11 cellular contexts compared by ENCODE assay signal in the genomic region with DNA sequence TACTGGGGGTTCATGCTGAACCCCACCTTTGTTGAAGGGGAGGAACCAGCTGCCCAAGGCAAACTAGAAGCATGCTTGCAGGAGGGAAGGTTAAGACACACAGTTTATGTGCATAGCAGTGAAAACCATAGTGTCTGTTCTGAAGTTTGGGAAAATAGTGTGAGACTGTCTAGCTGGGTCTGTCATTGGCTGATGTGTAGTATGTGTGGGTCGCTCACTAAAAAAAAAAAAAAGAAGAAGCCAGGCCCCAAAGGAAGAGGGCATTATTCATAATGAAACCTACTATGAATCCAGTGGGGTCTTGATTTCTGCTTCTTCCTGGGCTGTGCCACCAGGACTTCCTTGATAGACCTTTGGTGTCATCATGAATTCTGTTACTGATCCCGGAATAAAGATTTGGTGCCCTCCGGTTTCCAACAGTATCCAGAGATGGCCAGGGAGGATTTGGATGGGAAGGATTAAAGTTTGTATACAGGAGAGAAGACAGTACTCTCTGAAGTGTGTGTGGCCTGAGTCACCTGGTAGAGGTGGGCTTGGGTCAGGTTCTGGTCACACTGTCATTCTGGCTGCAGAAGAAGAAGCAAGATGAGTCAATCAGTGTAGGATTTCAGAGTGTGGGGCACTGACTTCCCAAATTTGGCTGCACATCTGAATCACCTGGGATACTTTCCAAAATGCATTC.
DNase-seq lines count a peak whose midpoint lies in the region; ATAC-seq, FAIRE-seq and TF ChIP-seq lines count a peak whose summit lies in the region.
"Had no signal": no experiment of that assay in that cellular context is flagged by ENCODE, and none has a peak within 500 bp of the region (broad histone marks: within the 10 kb centered on the region; RNA-seq: fewer than 3 reads in every experiment).

No MANE protein-coding gene starts in this region.

- no peaks in the 10 kb centered on the region for H3K9me3 ChIP-seq in astrocyte (ENCODE audit: insufficient read depth, low read depth, low read length)
- no peaks in the 10 kb centered on the region for H3K9me3 ChIP-seq in psoas muscle
- H3K9me3 ChIP-seq in PC-9 (ENCODE audit: insufficient read depth, low read depth): no peaks in the 10 kb centered on the region

- no peaks in the 10 kb centered on the region for H3K9me3 Mint-ChIP-seq in astrocyte (ENCODE audit: unreplicated experiment)

- POLR2A ChIA-PET in PC-9 (lab: Charles Lee; ENCODE audit: unreplicated experiment): no interaction called here

- H3K36me3 ChIP-seq in astrocyte (ENCODE audit: insufficient read depth, low read length) (no peaks in the 10 kb centered on the region), psoas muscle (ENCODE audit: insufficient read depth in 1 of 2, low read depth in 1 of 2) (no peaks in the 10 kb centered on the region), PC-9 (ENCODE audit: low read depth) (0 out of 2 replicates have a peak, but pooled peaks cover 3% of the 10 kb centered on the region)

- H3K9ac ChIP-seq in astrocyte (ENCODE audit: low read length): no peak overlapping the region

- no peaks in the 10 kb centered on the region for H3K27me3 ChIP-seq in astrocyte (ENCODE audit: insufficient read depth, low read length)
- no peaks in the 10 kb centered on the region for H3K27me3 ChIP-seq in psoas muscle (ENCODE audit: insufficient read depth in 3 of 3, low read length in 2 of 3)
- H3K27me3 ChIP-seq in PC-9 (ENCODE audit: insufficient read depth, low read depth): no peaks in the 10 kb centered on the region

- ATAC-seq in psoas muscle (peak; percentile 71 to 95 (median 86)), HG03342 (IDR thresholded peaks at IDR 0.05; ENCODE audit: unreplicated experiment) (no peak), GM19035 (IDR thresholded peaks at IDR 0.05; ENCODE audit: unreplicated experiment) (no peak), GM18519 (IDR thresholded peaks at IDR 0.05; ENCODE audit: low FRiP score, unreplicated experiment) (no peak)
- ATAC-seq: right cardiac atrium had no signal

- H3K9me2 ChIP-seq in PC-9 (ENCODE audit: insufficient read depth): no peaks in the 10 kb centered on the region

- 90 to 96% (median 93%) methylated on average over 3 of the region's 3 CpGs for WGBS in psoas muscle, 3 donors

- no peaks in the 10 kb centered on the region for H3K27me3 Mint-ChIP-seq in astrocyte (ENCODE audit: low read depth, unreplicated experiment)

- CTCF ChIA-PET in PC-9 (lab: Charles Lee): no interaction called here

- no peak overlapping the region for H3K27ac ChIP-seq in astrocyte (ENCODE audit: low read depth, low read length)
- H3K27ac ChIP-seq in psoas muscle: peak overlapping the region; percentile 47
- H3K27ac ChIP-seq in PC-9: no peak overlapping the region

- H3K4me2 ChIP-seq in astrocyte (ENCODE audit: low read length): peak overlapping the region; percentile 40
- no peak overlapping the region for H3K4me2 ChIP-seq in PC-9

- H3K4me3 Mint-ChIP-seq in astrocyte (ENCODE audit: unreplicated experiment): peak overlapping the region; percentile 31

- H3K79me2 ChIP-seq in astrocyte (ENCODE audit: insufficient read depth, low read length): peaks cover 3% of the 10 kb centered on the region
- peaks cover 4% of the 10 kb centered on the region; the same call in 1 of the 2 replicates for H3K79me2 ChIP-seq in PC-9 (ENCODE audit: low read depth)

- peaks cover 4% of the 10 kb centered on the region for H3K36me3 Mint-ChIP-seq in astrocyte (ENCODE audit: low read depth, unreplicated experiment)

- H3K4me1 Mint-ChIP-seq in astrocyte (ENCODE audit: low read depth, unreplicated experiment): peaks cover 34% of the 10 kb centered on the region

- H3K4me3 ChIP-seq in astrocyte (ENCODE audit: insufficient read depth, low read depth, low read length) (no peak overlapping the region), psoas muscle (no peak overlapping the region), PC-9 (no peak overlapping the region)

- no peak overlapping the region for H2AFZ ChIP-seq in astrocyte (ENCODE audit: low read depth, low read length)
- no peak overlapping the region for H2AFZ ChIP-seq in PC-9

- FAIRE-seq in astrocyte (lab: Jason Lieb, UNC): no peak

- H3F3A ChIP-seq in PC-9 (ENCODE audit: insufficient read depth, low read depth): no peaks in the 10 kb centered on the region; the same call in 1 of the 2 replicates

- intact Hi-C loops in psoas muscle (cut with DNase I): no loop called here
- intact Hi-C loops in PC-9 (cut with micrococcal nuclease; ENCODE audit: unreplicated experiment): no loop called here

- H3K27ac Mint-ChIP-seq in astrocyte (ENCODE audit: unreplicated experiment): peak overlapping the region; percentile 36

- H4K20me1 ChIP-seq in astrocyte (ENCODE audit: insufficient read depth, low read length): peaks cover 21% of the 10 kb centered on the region
- no peaks in the 10 kb centered on the region for H4K20me1 ChIP-seq in PC-9 (ENCODE audit: insufficient read depth)

- peak; percentile 50 for DNase-seq in EH (ENCODE audit: low read depth)
- peak; percentile 26 for DNase-seq in LHCN-M2 (ENCODE audit: low read depth)
- peak; percentile 64 for DNase-seq in astrocyte (ENCODE audit: low read depth)
- no peak for DNase-seq in psoas muscle
- DNase-seq in PC-9: no peak
- DNase-seq: NCI-H1048, NCI-H510A treated with DMSO at 0.1 percent for 48 hours, right cardiac atrium had no signal

- no TSS peak for BruUV-seq in PC-9 (replicated peaks; lab: Mats Ljungman, UMichigan)

- TF ChIP-seq CTCF in astrocyte (IDR thresholded peaks at IDR 0.05; ENCODE audit: insufficient read depth, low read depth, low read length): no peak
- TF ChIP-seq CTCF in psoas muscle (IDR thresholded peaks at IDR 0.05): no peak
- no peak for TF ChIP-seq CTCF in PC-9 (conservative IDR thresholded peaks at IDR 0.05)

- H3K4me1 ChIP-seq in astrocyte (ENCODE audit: insufficient read depth, low read length) (peaks cover 12% of the 10 kb centered on the region), psoas muscle (peaks cover 25% of the 10 kb centered on the region), PC-9 (replicated peaks; ENCODE audit: insufficient read depth) (peaks cover 16% of the 10 kb centered on the region)

Comparison
In these comparisons a context has a peak if more than half of its experiments do, and no peak if none do; other contexts are left out.
1. DNase-seq: peak in EH (single experiment), LHCN-M2 (single experiment) and astrocyte (single experiment); none in psoas muscle (0 of 2) and PC-9 (0 of 2).
2. ATAC-seq: peak in psoas muscle (4 of 4); none in HG03342 (single experiment), GM19035 (single experiment) and GM18519 (single experiment).